8 cellular contexts compared by ENCODE assay signal in genomic region chr3:179653106-179653776, GRCh38. TPM values are rescaled to one million over a fixed set of nuclear protein-coding genes. Genes with fewer than 3 reads are reported as not detected.
DNase-seq lines count a peak whose midpoint lies in the region; ATAC-seq, FAIRE-seq and TF ChIP-seq lines count a peak whose summit lies in the region.

No MANE protein-coding gene starts in this region.

- FAIRE-seq in bronchial epithelial cell (lab: Jason Lieb, UNC): no peak

- peak overlapping the region; percentile 86 for H3K4me3 ChIP-seq in WI38 (ENCODE audit: low read depth, low read length)
- peak overlapping the region; percentile 88 for H3K4me3 ChIP-seq in bronchial epithelial cell (ENCODE audit: low read depth, low read length)

- in situ Hi-C loops in ACHN (cut with HindIII; ENCODE audit: low pct_ligation_motif_present, low pct_unique_long_range_greater_than_20kb, low sequenced_read_pairs): no loop called here

- DNase-seq in ACHN (peak; percentile 61), NCI-H2107 treated with DMSO at 0.1 percent for 48 hours (lab: John Stamatoyannopoulos, UW; ENCODE audit: unreplicated experiment) (peak; percentile 82), bronchial epithelial cell (ENCODE audit: low read depth) (peak; percentile 63), iris pigment epithelial cell (ENCODE audit: low read depth) (peak; percentile 84)
- peak; percentile 41 to 42 for DNase-seq in stimulated activated CD4-positive, alpha-beta T cell treated with anti-CD3 and anti-CD28 coated beads, Interleukin-12 subunit alpha, Interleukin-12 subunit beta, amount 100 ng/mL, for 24 hours (ENCODE audit: low read depth in 2 of 2)

- ATAC-seq in GM18520 (IDR thresholded peaks at IDR 0.05; ENCODE audit: unreplicated experiment) (peak; percentile 31), HG03045 (IDR thresholded peaks at IDR 0.05; ENCODE audit: unreplicated experiment) (peak; percentile 74)

- TF ChIP-seq CTCF in WI38 (IDR thresholded peaks at IDR 0.05; ENCODE audit: low read depth, low read length) (no peak), bronchial epithelial cell (IDR thresholded peaks at IDR 0.05; ENCODE audit: insufficient read depth, low read length, severe bottlenecking) (no peak)

- H3K36me3 ChIP-seq in bronchial epithelial cell (ENCODE audit: control insufficient read depth, insufficient read depth, low read length): no peaks in the 10 kb centered on the region

- H3K27me3 ChIP-seq in bronchial epithelial cell (ENCODE audit: control insufficient read depth, insufficient read depth, low read length): no peaks in the 10 kb centered on the region

RNA-seq across cellular contexts. Expression of gene USP13, which starts 0.4 kb away (rescaled TPM):
- 0.77 and 0.79 TPM in 2 replicates for total RNA-seq in bronchial epithelial cell

RNA-seq across cellular contexts. Expression of gene NDUFB5, which starts 48.6 kb away (rescaled TPM):
- total RNA-seq in bronchial epithelial cell: 92.9 and 142 TPM in 2 replicates

RNA-seq across cellular contexts. Expression of gene MRPL47, which starts 48.8 kb away (rescaled TPM):
- total RNA-seq in bronchial epithelial cell: 42.9 and 50.4 TPM in 2 replicates

Comparison
In these comparisons a context has a peak if more than half of its experiments do, and no peak if none do; other contexts are left out.
1. Peak in every context shown above with its lines: DNase-seq, ATAC-seq and H3K4me3 ChIP-seq.